Comparison of ENCODE assay signal across 8 cellular contexts in genomic region chr17:27471321-27472269, GRCh38. TPM values are rescaled to one million over a fixed set of nuclear protein-coding genes. Genes with fewer than 3 reads are reported as not detected.
DNase-seq lines count a peak whose midpoint lies in the region; ATAC-seq and TF ChIP-seq lines count a peak whose summit lies in the region.

No MANE protein-coding gene starts in this region.

- H3K36me3 ChIP-seq in mucosa of descending colon (ENCODE audit: low read depth) (no peaks in the 10 kb centered on the region), thyroid gland (no peaks in the 10 kb centered on the region)

- WGBS in thyroid gland, 2 donors = 86 to 88% methylated on average over 14 of the region's 14 CpGs

- DNase-seq in A172 (ENCODE audit: low spot score) = peak; percentile 44
- DNase-seq in GM20000 (ENCODE audit: low spot score) = peak; percentile 56
- DNase-seq in activated T-cell treated with anti-CD3 and anti-CD28 coated beads, Interleukin-2, amount 50 U/mL, for 48 hours = peak; percentile 89 to 91
- DNase-seq in mucosa of descending colon = peak in 1 of 3 donors; percentile 27
- no peak for DNase-seq in H4 (ENCODE audit: low spot score)
- DNase-seq in thyroid gland = no peak
- DNase-seq in cerebellum (ENCODE audit: low spot score) = no peak

- TF ChIP-seq CTCF in GM20000 (IDR thresholded peaks at IDR 0.05; ENCODE audit: extremely low read depth, missing control alignments) = no peak
- TF ChIP-seq CTCF in mucosa of descending colon (IDR thresholded peaks at IDR 0.05) = no peak
- no peak for TF ChIP-seq CTCF in thyroid gland (IDR thresholded peaks at IDR 0.05)

- intact Hi-C loops in mucosa of descending colon (cut with DNase I, micrococcal nuclease) = loop anchor here in 1 of 2 donors (10.0 kb wide), 1 partner anchor 123 kb away; no protein-coding TSS in a partner anchor
- intact Hi-C loops in thyroid gland (cut with DNase I) = loop anchor here (10.0 kb wide), 1 partner anchor 53 kb away; no protein-coding TSS in a partner anchor

- H3K4me3 ChIP-seq in mucosa of descending colon (no peak overlapping the region), thyroid gland (replicated peaks in 1 of 3) (no peak overlapping the region)

- peak; percentile 52 for ATAC-seq in HG03575 (IDR thresholded peaks at IDR 0.05; ENCODE audit: extremely low read depth, insufficient number of reproducible peaks, low FRiP score, unreplicated experiment)
- ATAC-seq in mucosa of descending colon = peak; percentile 59

- H3K4me1 ChIP-seq in mucosa of descending colon (ENCODE audit: low read depth) = peaks cover 7% of the 10 kb centered on the region
- H3K4me1 ChIP-seq in thyroid gland = peaks cover 56 to 82% of the 10 kb centered on the region in 2 donors

- TF ChIP-seq POLR2A in thyroid gland (IDR thresholded peaks at IDR 0.05) = no peak

- H3K9me3 ChIP-seq in mucosa of descending colon (no peaks in the 10 kb centered on the region), thyroid gland (no peaks in the 10 kb centered on the region)

- no peaks in the 10 kb centered on the region for H3K27me3 ChIP-seq in thyroid gland

- peak overlapping the region in 1 of 3 donors; percentile 35 for H3K27ac ChIP-seq in thyroid gland

RNA-seq across cellular contexts. Expression of gene KSR1, which starts 15.3 kb away (rescaled TPM):
- 1.7 and 2.9 TPM in 2 replicates for total RNA-seq in A172 (2014; rRNA removed; shearing (Covaris generic))
- total RNA-seq in mucosa of descending colon (10 to 100 TPM; 20.5 to 50.4 (median 21.3) TPM), thyroid gland (10 to 100 TPM; 35.9 to 75.5 (median 67.7) TPM), cerebellum (43.8 TPM)
- 3.9 and 7.4 TPM in 2 replicates for total RNA-seq in H4 (2014; rRNA removed; shearing (Covaris generic))

Comparison
In these comparisons a context has a peak if more than half of its experiments do, and no peak if none do; other contexts are left out.
1. DNase-seq: peak in A172 (single experiment), GM20000 (single experiment) and activated T-cell treated with anti-CD3 and anti-CD28 coated beads, Interleukin-2, amount 50 U/mL, for 48 hours (2 of 2); none in H4 (single experiment), thyroid gland (0 of 2) and cerebellum (single experiment).